8 cellular contexts compared by ENCODE assay signal in the genomic region with DNA sequence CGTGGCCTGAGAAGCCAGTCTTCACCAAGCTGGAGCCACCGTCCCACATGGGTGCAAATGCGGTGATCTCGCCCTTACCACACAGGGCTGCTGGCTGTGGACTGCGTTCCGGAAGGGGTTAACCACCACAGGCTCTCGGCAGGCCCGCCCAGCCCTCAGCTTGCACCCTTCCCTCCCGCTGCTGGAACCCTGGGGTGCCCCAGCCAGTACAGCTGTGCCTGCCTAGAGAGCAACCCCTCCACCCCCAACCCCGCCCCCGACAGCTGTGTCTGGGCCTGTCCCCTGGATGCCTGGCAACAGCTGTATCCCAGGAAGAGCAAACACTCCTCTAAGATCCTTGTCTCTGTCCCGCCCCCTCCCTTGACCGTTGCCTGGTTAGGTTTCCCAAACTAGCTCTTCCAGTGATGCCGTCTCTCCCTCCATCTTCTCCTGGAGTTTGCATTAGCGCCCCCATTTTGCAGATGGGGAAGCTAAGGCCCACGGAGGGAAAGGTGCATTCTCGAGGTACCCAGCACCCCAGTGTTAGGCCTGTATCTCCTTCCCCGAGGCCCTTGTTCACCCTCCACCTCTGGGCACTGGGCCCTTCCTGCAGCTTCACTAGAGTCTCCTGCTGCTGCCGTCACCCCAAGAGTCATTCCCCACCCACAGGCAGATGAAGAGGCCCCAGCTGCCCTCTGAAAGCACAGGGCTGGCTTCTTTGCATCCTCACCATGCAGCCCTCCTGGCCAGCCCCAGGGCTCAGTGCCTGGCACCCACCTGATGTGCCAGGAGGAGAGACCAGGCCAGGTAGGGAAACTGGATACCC. TPM values are rescaled to one million over a fixed set of nuclear protein-coding genes. Genes with fewer than 3 reads are reported as not detected.
DNase-seq lines count a peak whose midpoint lies in the region; ATAC-seq and TF ChIP-seq lines count a peak whose summit lies in the region.

No MANE protein-coding gene starts in this region.

- DNase-seq in activated naive CD4-positive, alpha-beta T cell treated with anti-CD3 and anti-CD28 coated beads, Interleukin-2, amount 10 ng/mL, durations not matched to agents 7 days and 5 days = peak; percentile 57
- no peak for DNase-seq in activated naive CD4-positive, alpha-beta T cell (lab: John Stamatoyannopoulos, UW)
- DNase-seq in NCI-H748 (lab: John Stamatoyannopoulos, UW; ENCODE audit: unreplicated experiment) (peak; percentile 57), fibroblast of the conjunctiva (ENCODE audit: low read depth) (peak; percentile 45), stomach (peak; percentile 30), NAMALWA (ENCODE audit: low spot score) (no peak)
- DNase-seq in activated T-cell treated with anti-CD3 and anti-CD28 coated beads, Interleukin-2, amount 50 U/mL, for 24 hours = no peak

- CTCF ChIA-PET in activated naive CD4-positive, alpha-beta T cell treated with anti-CD3 and anti-CD28 coated beads, Interleukin-2, amount 10 ng/mL, durations not matched to agents 7 days and 5 days (lab: Charles Lee) = interaction anchor here (1.0 to 3.2 kb wide), 4 partner anchors 11 to 124 kb away, joined by 3 to 12 read pairs (median 5); no protein-coding TSS in a partner anchor

- H3K4me1 ChIP-seq in stomach = peaks cover 0 to 11% (median 0%) of the 10 kb centered on the region in 4 donors

- no peaks in the 10 kb centered on the region for H3K9me3 ChIP-seq in stomach

- intact Hi-C loops in stomach (cut with DNase I; ENCODE audit: low total_unique reads) = no loop called here

- H3K4me3 ChIP-seq in stomach = no peak overlapping the region

- no peak for TF ChIP-seq EP300 in stomach (IDR thresholded peaks at IDR 0.05)

- ATAC-seq in GM21723 (IDR thresholded peaks at IDR 0.05; ENCODE audit: unreplicated experiment) = no peak

- no peak for TF ChIP-seq CTCF in stomach (IDR thresholded peaks at IDR 0.05)

- H3K27ac Mint-ChIP-seq in activated naive CD4-positive, alpha-beta T cell treated with anti-CD3 and anti-CD28 coated beads, Interleukin-2, amount 10 ng/mL, durations not matched to agents 7 days and 5 days = no peak overlapping the region
- H3K27ac Mint-ChIP-seq in activated T-cell treated with anti-CD3 and anti-CD28 coated beads, Interleukin-2, amount 50 U/mL, for 24 hours = no peak overlapping the region

- H3K27me3 Mint-ChIP-seq in activated naive CD4-positive, alpha-beta T cell treated with anti-CD3 and anti-CD28 coated beads, Interleukin-2, amount 10 ng/mL, durations not matched to agents 7 days and 5 days = peaks cover 4% of the 10 kb centered on the region
- H3K27me3 Mint-ChIP-seq in activated T-cell treated with anti-CD3 and anti-CD28 coated beads, Interleukin-2, amount 50 U/mL, for 24 hours = no peaks in the 10 kb centered on the region

- peaks cover 0 to 5% (median 0%) of the 10 kb centered on the region in 3 donors for H3K27me3 ChIP-seq in stomach

- H3K36me3 ChIP-seq in stomach = peaks cover 0 to 8% (median 0%) of the 10 kb centered on the region in 4 donors

- no peak for TF ChIP-seq POLR2A in stomach (IDR thresholded peaks at IDR 0.05)

- H3K9me3 Mint-ChIP-seq in activated naive CD4-positive, alpha-beta T cell treated with anti-CD3 and anti-CD28 coated beads, Interleukin-2, amount 10 ng/mL, durations not matched to agents 7 days and 5 days = no peaks in the 10 kb centered on the region
- H3K9me3 Mint-ChIP-seq in activated T-cell treated with anti-CD3 and anti-CD28 coated beads, Interleukin-2, amount 50 U/mL, for 24 hours = no peaks in the 10 kb centered on the region

- H3K27ac ChIP-seq in stomach = no peak overlapping the region

- 20 to 29% (median 27%) methylated on average over 9 to 19 of the region's 19 CpGs for WGBS in stomach, 5 donors

- no peak overlapping the region for H3K4me3 Mint-ChIP-seq in activated naive CD4-positive, alpha-beta T cell treated with anti-CD3 and anti-CD28 coated beads, Interleukin-2, amount 10 ng/mL, durations not matched to agents 7 days and 5 days
- H3K4me3 Mint-ChIP-seq in activated T-cell treated with anti-CD3 and anti-CD28 coated beads, Interleukin-2, amount 50 U/mL, for 24 hours = no peak overlapping the region

- H3K4me1 Mint-ChIP-seq in activated naive CD4-positive, alpha-beta T cell treated with anti-CD3 and anti-CD28 coated beads, Interleukin-2, amount 10 ng/mL, durations not matched to agents 7 days and 5 days = peaks cover 26% of the 10 kb centered on the region
- peaks cover 12% of the 10 kb centered on the region for H3K4me1 Mint-ChIP-seq in activated T-cell treated with anti-CD3 and anti-CD28 coated beads, Interleukin-2, amount 50 U/mL, for 24 hours (ENCODE audit: low read depth)

- H3K36me3 Mint-ChIP-seq in activated naive CD4-positive, alpha-beta T cell treated with anti-CD3 and anti-CD28 coated beads, Interleukin-2, amount 10 ng/mL, durations not matched to agents 7 days and 5 days = peaks cover 3% of the 10 kb centered on the region
- H3K36me3 Mint-ChIP-seq in activated T-cell treated with anti-CD3 and anti-CD28 coated beads, Interleukin-2, amount 50 U/mL, for 24 hours (ENCODE audit: low read depth) = peaks cover 7% of the 10 kb centered on the region

RNA-seq across cellular contexts. Expression of a gene that starts 12.6 kb away (rescaled TPM):
- 1,000 to 10,000 TPM in 1 of 5 donors, 100 to 1,000 TPM in 4; 107 to 1,004 (median 523) TPM for total RNA-seq in stomach
- polyA plus RNA-seq in stomach = 1,000 to 10,000 TPM in 2 of 3 donors, 100 to 1,000 TPM in 1; 910 to 1,045 (median 1,001) TPM

RNA-seq across cellular contexts. Expression of a gene that starts 23.0 kb away (rescaled TPM):
- total RNA-seq in stomach = 10 to 100 TPM in 3 of 5 donors, 1 to 10 TPM in 2; 4.3 to 71.4 (median 14.9) TPM
- 1 to 10 TPM; 4.9 to 8.0 (median 5.8) TPM for polyA plus RNA-seq in stomach

RNA-seq across cellular contexts. Expression of a gene that starts 24.4 kb away (rescaled TPM):
- total RNA-seq in stomach = 100 to 1,000 TPM in 1 of 5 donors, 10 to 100 TPM in 4; 33.6 to 161 (median 40.3) TPM
- polyA plus RNA-seq in stomach = 10 to 100 TPM; 62.3 to 74.2 (median 64.8) TPM

RNA-seq across cellular contexts. Expression of a gene that starts 44.8 kb away (rescaled TPM):
- total RNA-seq in stomach = 1 to 10 TPM in 1 of 5 donors, under 1 TPM in 1, not detected in 3; 0.58 to 1.1 TPM
- polyA plus RNA-seq in stomach = 1 to 10 TPM in 1 of 3 donors, under 1 TPM in 2; 0.35 to 1.6 (median 0.92) TPM

Comparison
In these comparisons a context has a peak if more than half of its experiments do, and no peak if none do; other contexts are left out.
1. DNase-seq: peak in activated naive CD4-positive, alpha-beta T cell treated with anti-CD3 and anti-CD28 coated beads, Interleukin-2, amount 10 ng/mL, durations not matched to agents 7 days and 5 days (single experiment), NCI-H748 (single experiment), fibroblast of the conjunctiva (single experiment) and stomach (single experiment); none in activated naive CD4-positive, alpha-beta T cell (0 of 4), activated T-cell treated with anti-CD3 and anti-CD28 coated beads, Interleukin-2, amount 50 U/mL, for 24 hours (single experiment) and NAMALWA (single experiment).